In the genomic region with DNA sequence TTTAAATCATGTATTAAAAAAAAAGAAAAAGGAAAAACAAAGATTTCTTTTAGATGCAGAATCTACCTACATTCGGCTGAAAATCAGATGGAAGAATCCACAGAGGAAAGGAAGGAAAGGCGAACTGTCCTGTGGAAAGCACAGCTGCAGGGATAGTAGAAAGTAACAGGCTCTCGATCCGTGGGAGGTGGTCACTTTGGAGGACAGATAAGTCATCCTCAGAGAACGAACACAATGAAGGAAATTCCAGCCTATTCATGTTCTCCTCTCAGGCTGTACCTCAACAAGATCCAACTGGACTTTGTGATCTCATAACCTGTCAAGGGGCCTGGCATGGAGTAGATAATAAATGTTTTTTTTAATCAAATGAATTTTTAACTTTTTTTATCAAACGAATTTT, we compare ENCODE assay signal across 15 cellular contexts.
DNase-seq lines count a peak whose midpoint lies in the region; FAIRE-seq and TF ChIP-seq lines count a peak whose summit lies in the region.
"Had no signal": no experiment of that assay in that cellular context is flagged by ENCODE, and none has a peak within 500 bp of the region (broad histone marks: within the 10 kb centered on the region; RNA-seq: fewer than 3 reads in every experiment).

No MANE protein-coding gene starts in this region.

- FAIRE-seq in keratinocyte (lab: Jason Lieb, UNC) (peak; percentile 76), HTR-8/SVneo (lab: Jason Lieb, UNC) (no peak)
- FAIRE-seq: islet of Langerhans had no signal

- H3K79me2 ChIP-seq in keratinocyte (ENCODE audit: control insufficient read depth, insufficient read depth, low read length) (no peaks in the 10 kb centered on the region), smooth muscle cell (ENCODE audit: low read depth) (peaks cover 11% of the 10 kb centered on the region)

- no peak for TF ChIP-seq POLR2A in adrenal gland (IDR thresholded peaks at IDR 0.05)

- intact Hi-C loops in adrenal gland (cut with DNase I), result no loop called here

- H3K4me3 ChIP-seq in astrocyte of the spinal cord (ENCODE audit: low read depth, low read length) (no peak overlapping the region), keratinocyte (ENCODE audit: control insufficient read depth in 2 of 3, extremely low read depth in 1 of 3, insufficient read depth in 2 of 3, low read depth in 1 of 3, low read length in 3 of 3) (peak overlapping the region in 2 of 3 experiments; percentile 50 to 52), smooth muscle cell (no peak overlapping the region), adrenal gland (no peak overlapping the region)
- H3K4me3 ChIP-seq: dorsolateral prefrontal cortex, gastrocnemius medialis, HAP-1 had no signal

- DNase-seq in LHCN-M2 (ENCODE audit: low read depth) (peak; percentile 83), astrocyte of the spinal cord (ENCODE audit: low read depth, low spot score) (peak; percentile 52), keratinocyte (ENCODE audit: low read depth, low spot score) (peak; percentile 36), smooth muscle cell (lab: John Stamatoyannopoulos, UW; ENCODE audit: unreplicated experiment) (no peak), KBM-7 (no peak), HTR-8/SVneo (ENCODE audit: insufficient read length, low spot score) (no peak), adrenal gland (no peak)
- DNase-seq: activated CD8-positive, alpha-beta memory T cell treated with anti-CD3 and anti-CD28 coated beads, Interleukin-2, amount 50 U/mL, for 48 hours; dorsolateral prefrontal cortex; gastrocnemius medialis; MV-4-11; naive B cell; NCI-H2171 treated with DMSO at 0.1 percent for 48 hours had no signal

- 33% methylated on average over 6 of the region's 6 CpGs for WGBS in smooth muscle cell (ENCODE audit: low lambda C conversion rate)
- 51 to 69% (median 64%) methylated on average over 6 of the region's 6 CpGs for whole genome bisulfite sequencing in adrenal gland, 4 donors

- H3F3A ChIP-seq in smooth muscle cell (ENCODE audit: low read depth), result peaks cover 30% of the 10 kb centered on the region

- H3K27ac ChIP-seq in keratinocyte (ENCODE audit: control insufficient read depth, insufficient read depth, low read length), result peak overlapping the region; percentile 69
- peak overlapping the region; percentile 91 for H3K27ac ChIP-seq in smooth muscle cell (ENCODE audit: low read depth)
- H3K27ac ChIP-seq in adrenal gland, result no peak overlapping the region
- H3K27ac ChIP-seq: dorsolateral prefrontal cortex, gastrocnemius medialis had no signal

- peaks cover 0 to 2% of the 10 kb centered on the region in 2 experiments for H3K36me3 ChIP-seq in keratinocyte (ENCODE audit: control insufficient read depth in 2 of 2, extremely low read depth in 1 of 2, insufficient read depth in 2 of 2, low read length in 2 of 2)
- no peaks in the 10 kb centered on the region for H3K36me3 ChIP-seq in smooth muscle cell (ENCODE audit: low read depth)
- no peaks in the 10 kb centered on the region for H3K36me3 ChIP-seq in adrenal gland (replicated peaks in 1 of 2)
- H3K36me3 ChIP-seq: gastrocnemius medialis had no signal

- H2AFZ ChIP-seq in keratinocyte (ENCODE audit: control insufficient read depth, low read length) (peak overlapping the region; percentile 13), smooth muscle cell (ENCODE audit: low read depth) (no peak overlapping the region)

- peaks cover 41% of the 10 kb centered on the region for H3K4me1 ChIP-seq in keratinocyte (ENCODE audit: control insufficient read depth, extremely low read depth, insufficient read depth, low read length)
- H3K4me1 ChIP-seq in smooth muscle cell (ENCODE audit: low read depth), result peaks cover 49% of the 10 kb centered on the region
- H3K4me1 ChIP-seq in adrenal gland (replicated peaks in 1 of 2), result no peaks in the 10 kb centered on the region
- H3K4me1 ChIP-seq: gastrocnemius medialis had no signal

- H4K20me1 ChIP-seq in keratinocyte (ENCODE audit: control insufficient read depth, extremely low read depth, insufficient read depth, low read length) (no peaks in the 10 kb centered on the region), smooth muscle cell (ENCODE audit: low read depth) (peaks cover 33% of the 10 kb centered on the region)

- H3K9ac ChIP-seq in keratinocyte (ENCODE audit: control insufficient read depth, extremely low read depth, insufficient read depth, low read length) (peak overlapping the region; percentile 43), smooth muscle cell (ENCODE audit: low read depth) (peak overlapping the region; percentile 63)

- TF ChIP-seq CTCF in astrocyte of the spinal cord (IDR thresholded peaks at IDR 0.05; ENCODE audit: low read depth, low read length) (no peak), keratinocyte (optimal IDR thresholded peaks at IDR 0.05 in 1 of 3, IDR thresholded peaks at IDR 0.05 in 1 of 3, conservative IDR thresholded peaks at IDR 0.05 in 1 of 3; ENCODE audit: extremely low read depth in 1 of 3, insufficient read depth in 2 of 3, low read length in 3 of 3) (no peak), smooth muscle cell (IDR thresholded peaks at IDR 0.05; ENCODE audit: borderline replicate concordance, insufficient read depth, poor library complexity, severe bottlenecking) (no peak), adrenal gland (IDR thresholded peaks at IDR 0.05) (no peak)

- H3K27me3 ChIP-seq in keratinocyte (ENCODE audit: control insufficient read depth, extremely low read depth, insufficient read depth, low read length), result no peaks in the 10 kb centered on the region
- H3K27me3 ChIP-seq in smooth muscle cell (ENCODE audit: low read depth), result no peaks in the 10 kb centered on the region
- no peaks in the 10 kb centered on the region for H3K27me3 ChIP-seq in adrenal gland
- H3K27me3 ChIP-seq: dorsolateral prefrontal cortex, gastrocnemius medialis had no signal

- in situ Hi-C loops in astrocyte of the spinal cord (cut with HindIII; ENCODE audit: low sequenced_read_pairs), result no loop called here
- in situ Hi-C loops in KBM-7 (cut with MboI; ENCODE audit: low pct_unique_long_range_greater_than_20kb, low sequenced_read_pairs), result no loop called here

- H3K9me3 ChIP-seq in keratinocyte (ENCODE audit: control insufficient read depth, low read depth, low read length), result no peaks in the 10 kb centered on the region
- no peaks in the 10 kb centered on the region for H3K9me3 ChIP-seq in smooth muscle cell (replicated peaks; ENCODE audit: low read depth)
- H3K9me3 ChIP-seq in adrenal gland (replicated peaks in 1 of 3), result no peaks in the 10 kb centered on the region
- H3K9me3 ChIP-seq: gastrocnemius medialis, HAP-1 had no signal

- dilution Hi-C loops in keratinocyte (cut with MboI; ENCODE audit: extremely low pct_ligation_motif_present, low sequenced_read_pairs), result no loop called here

- no peaks in the 10 kb centered on the region for H3K9me1 ChIP-seq in keratinocyte (ENCODE audit: control insufficient read depth, extremely low read depth, insufficient read depth, low read length)

- H3K4me2 ChIP-seq in keratinocyte (ENCODE audit: control insufficient read depth, extremely low read depth, insufficient read depth, low read depth, low read length), result peak overlapping the region; percentile 89
- peak overlapping the region; percentile 70 for H3K4me2 ChIP-seq in smooth muscle cell

Comparison
In these comparisons a context has a peak if more than half of its experiments do, and no peak if none do; other contexts are left out.
1. DNase-seq: peak in LHCN-M2 (single experiment), astrocyte of the spinal cord (single experiment) and keratinocyte (single experiment); none in smooth muscle cell (single experiment), KBM-7 (single experiment), HTR-8/SVneo (single experiment) and adrenal gland (0 of 7).
2. H3K4me3 ChIP-seq: peak in keratinocyte (2 of 3); none in astrocyte of the spinal cord (single experiment), smooth muscle cell (single experiment) and adrenal gland (0 of 4).
3. H3K27ac ChIP-seq: peak in keratinocyte (single experiment) and smooth muscle cell (single experiment); none in adrenal gland (0 of 5).